In genomic region chr10:60380781-60381180, GRCh38 we compare ENCODE assay signal across 35 cellular contexts.
"Had no signal": no experiment of that assay in that cellular context is flagged by ENCODE, and none has a peak within 500 bp of the region (broad histone marks: within the 10 kb centered on the region; RNA-seq: fewer than 3 reads in every experiment).

No MANE protein-coding gene starts in this region.

- ATAC-seq: activated CD8-positive, alpha-beta T cell treated with anti-CD3 and anti-CD28 coated beads for 36 hours; activated naive CD4-positive, alpha-beta T cell treated with anti-CD3 and anti-CD28 coated beads, Interleukin-2, amount 50 U/mL, for 72 hours; activated T-cell treated with anti-CD3 and anti-CD28 coated beads, Interleukin-2, amount 50 U/mL, for 4 hours; activated T-cell treated with anti-CD3 and anti-CD28 coated beads, Interleukin-2, amount 50 U/mL, for 72 hours; activated T-helper 17 cell treated with anti-CD3 and anti-CD28 coated beads, Interleukin-2, amount 50 U/mL, for 72 hours; body of pancreas had no signal

- H3K4me1 Mint-ChIP-seq: activated naive CD8-positive, alpha-beta T cell treated with anti-CD3 and anti-CD28 coated beads for 36 hours had no signal

- H3K36me3 ChIP-seq: adrenal gland, brain microvascular endothelial cell, breast epithelium had no signal

- H3K27me3 ChIP-seq: adrenal gland, body of pancreas, brain microvascular endothelial cell, breast epithelium had no signal

- H3K4me3 Mint-ChIP-seq: activated B cell treated with CpG ODN at 0.5 μM for 24 hours; activated CD4-positive, alpha-beta memory T cell treated with anti-CD3 and anti-CD28 coated beads for 36 hours; activated CD4-positive, alpha-beta T cell treated with anti-CD3 and anti-CD28 coated beads, Interleukin-2, amount 10 ng/mL, durations not matched to agents 24 days and 14 days; activated CD8-positive, alpha-beta T cell treated with anti-CD3 and anti-CD28 coated beads for 36 hours; activated naive CD4-positive, alpha-beta T cell treated with anti-CD3 and anti-CD28 coated beads for 36 hours; activated naive CD8-positive, alpha-beta T cell treated with anti-CD3 and anti-CD28 coated beads for 36 hours; activated T-cell treated with anti-CD3 and anti-CD28 coated beads, Interleukin-2, amount 50 U/mL, for 4 hours; activated T-cell treated with anti-CD3 and anti-CD28 coated beads, Interleukin-2, amount 50 U/mL, for 72 hours; activated T-helper 1 cell treated with anti-CD3 and anti-CD28 coated beads, Interleukin-12 subunit alpha, Interleukin-12 subunit beta, Interleukin-2, Interleukin-4 antibody, amounts not matched to agents 30 ng/mL and 10 ng/mL and 1 ng/mL, durations not matched to agents 14 hours and 24 hours and 36 hours; activated T-helper 17 cell treated with anti-CD3 and anti-CD28 coated beads, Interleukin-2, amount 50 U/mL, for 72 hours; T-helper 1 cell treated with Interleukin-12 subunit alpha and Interleukin-12 subunit beta and Interleukin-4 antibody, amounts not matched to agents 30 μg/mL and 1 μg/mL, for 36 hours; T-helper 2 cell treated with Interferon-gamma antibody and Interleukin-4, amounts not matched to agents 5 μg/mL and 100 μg/mL, for 36 hours had no signal

- H3K27me3 Mint-ChIP-seq: activated B cell treated with CpG ODN at 0.5 μM for 24 hours; activated CD4-positive, alpha-beta memory T cell treated with anti-CD3 and anti-CD28 coated beads for 36 hours; activated CD4-positive, alpha-beta T cell treated with anti-CD3 and anti-CD28 coated beads, Interleukin-2, amount 10 ng/mL, durations not matched to agents 24 days and 14 days; activated naive CD8-positive, alpha-beta T cell treated with anti-CD3 and anti-CD28 coated beads for 36 hours; activated T-helper 17 cell treated with anti-CD3 and anti-CD28 coated beads, Interleukin-2, amount 50 U/mL, for 72 hours had no signal

- H3K36me3 Mint-ChIP-seq: activated CD4-positive, alpha-beta memory T cell treated with anti-CD3 and anti-CD28 coated beads for 36 hours; activated naive CD4-positive, alpha-beta T cell treated with anti-CD3 and anti-CD28 coated beads, Interleukin-2, amount 50 U/mL, for 72 hours; activated naive CD8-positive, alpha-beta T cell treated with anti-CD3 and anti-CD28 coated beads for 36 hours had no signal

- H3K4me1 ChIP-seq: body of pancreas, breast epithelium had no signal

- H3K9me3 Mint-ChIP-seq: activated B cell treated with CpG ODN at 0.5 μM for 24 hours; activated CD4-positive, alpha-beta memory T cell treated with anti-CD3 and anti-CD28 coated beads for 36 hours; activated CD4-positive, alpha-beta T cell treated with anti-CD3 and anti-CD28 coated beads, Interleukin-2, amount 10 ng/mL, durations not matched to agents 24 days and 14 days; activated CD8-positive, alpha-beta T cell treated with anti-CD3 and anti-CD28 coated beads for 36 hours; activated naive CD4-positive, alpha-beta T cell treated with anti-CD3 and anti-CD28 coated beads for 36 hours; activated naive CD4-positive, alpha-beta T cell treated with anti-CD3 and anti-CD28 coated beads, Interleukin-2, amount 50 U/mL, for 72 hours; activated naive CD8-positive, alpha-beta T cell treated with anti-CD3 and anti-CD28 coated beads for 36 hours; activated T-cell treated with anti-CD3 and anti-CD28 coated beads, Interleukin-2, amount 50 U/mL, for 4 hours; activated T-cell treated with anti-CD3 and anti-CD28 coated beads, Interleukin-2, amount 50 U/mL, for 72 hours; activated T-helper 1 cell treated with anti-CD3 and anti-CD28 coated beads, Interleukin-12 subunit alpha, Interleukin-12 subunit beta, Interleukin-2, Interleukin-4 antibody, amounts not matched to agents 30 ng/mL and 10 ng/mL and 1 ng/mL, durations not matched to agents 14 hours and 24 hours and 36 hours; T-helper 1 cell treated with Interleukin-12 subunit alpha and Interleukin-12 subunit beta and Interleukin-4 antibody, amounts not matched to agents 30 μg/mL and 1 μg/mL, for 36 hours; T-helper 2 cell treated with Interferon-gamma antibody and Interleukin-4, amounts not matched to agents 5 μg/mL and 100 μg/mL, for 36 hours had no signal

- H3K27ac ChIP-seq: adrenal gland, body of pancreas, brain microvascular endothelial cell, breast epithelium, VCaP had no signal

- H3K4me3 ChIP-seq: adrenal gland, body of pancreas, breast epithelium had no signal

- DNase-seq: activated B cell treated with CpG ODN at 0.5 μM for 24 hours; activated CD4-positive, alpha-beta memory T cell treated with anti-CD3 and anti-CD28 coated beads for 36 hours; activated CD4-positive, alpha-beta T cell treated with anti-CD3 and anti-CD28 coated beads for 4 hours; activated CD4-positive, alpha-beta T cell treated with anti-CD3 and anti-CD28 coated beads, Interleukin-2, amount 10 ng/mL, durations not matched to agents 24 days and 14 days; activated CD4-positive, alpha-beta T cell treated with anti-CD3 and anti-CD28 coated beads, Interleukin-2, amount 50 U/mL, for 1 hour; activated CD4-positive, alpha-beta T cell treated with anti-CD3 and anti-CD28 coated beads, Interleukin-2, amount 50 U/mL, for 4 hours; activated CD4-positive, CD25-positive, alpha-beta regulatory T cell treated with anti-CD3 and anti-CD28 coated beads, Interleukin-2, amount 50 U/mL, for 72 hours; activated CD8-positive, alpha-beta memory T cell treated with anti-CD3 and anti-CD28 coated beads, Interleukin-2, amount 50 U/mL, for 4 hours; activated CD8-positive, alpha-beta T cell treated with anti-CD3 and anti-CD28 coated beads for 36 hours; activated effector memory CD4-positive, alpha-beta T cell treated with anti-CD3 and anti-CD28 coated beads, Interleukin-2, amount 50 U/mL, for 16 hours; activated gamma-delta T cell treated with Interleukin-2 at 50 U/mL for 16 hours; activated naive CD4-positive, alpha-beta T cell; activated naive CD4-positive, alpha-beta T cell treated with anti-CD3 and anti-CD28 coated beads for 36 hours; activated naive CD4-positive, alpha-beta T cell treated with anti-CD3 and anti-CD28 coated beads, Interleukin-2, amount 50 U/mL, for 16 hours; activated naive CD8-positive, alpha-beta T cell treated with anti-CD3 and anti-CD28 coated beads for 36 hours; activated T-cell treated with anti-CD3 and anti-CD28 coated beads for 4 hours; activated T-cell treated with anti-CD3 and anti-CD28 coated beads, Interleukin-2, amount 50 U/mL, for 1 hour; activated T-cell treated with anti-CD3 and anti-CD28 coated beads, Interleukin-2, amount 50 U/mL, for 4 hours; activated T-cell treated with anti-CD3 and anti-CD28 coated beads, Interleukin-2, amount 50 U/mL, for 72 hours; adrenal gland; amniotic stem cell; aorta; body of pancreas; brain microvascular endothelial cell; central memory CD4-positive, alpha-beta T cell; cerebellar nuclear complex; T-helper 2 cell; T-helper 9 cell had no signal

- H3K27ac Mint-ChIP-seq: activated B cell treated with CpG ODN at 0.5 μM for 24 hours; activated CD4-positive, alpha-beta memory T cell treated with anti-CD3 and anti-CD28 coated beads for 36 hours; activated CD4-positive, alpha-beta T cell treated with anti-CD3 and anti-CD28 coated beads, Interleukin-2, amount 10 ng/mL, durations not matched to agents 24 days and 14 days; activated CD8-positive, alpha-beta T cell treated with anti-CD3 and anti-CD28 coated beads for 36 hours; activated naive CD4-positive, alpha-beta T cell treated with anti-CD3 and anti-CD28 coated beads for 36 hours; activated naive CD4-positive, alpha-beta T cell treated with anti-CD3 and anti-CD28 coated beads, Interleukin-2, amount 50 U/mL, for 72 hours; activated naive CD8-positive, alpha-beta T cell treated with anti-CD3 and anti-CD28 coated beads for 36 hours; activated T-cell treated with anti-CD3 and anti-CD28 coated beads, Interleukin-2, amount 50 U/mL, for 72 hours; activated T-helper 1 cell treated with anti-CD3 and anti-CD28 coated beads, Interleukin-12 subunit alpha, Interleukin-12 subunit beta, Interleukin-2, Interleukin-4 antibody, amounts not matched to agents 30 ng/mL and 10 ng/mL and 1 ng/mL, durations not matched to agents 14 hours and 24 hours and 36 hours; activated T-helper 17 cell treated with anti-CD3 and anti-CD28 coated beads, Interleukin-2, amount 50 U/mL, for 72 hours; T-helper 1 cell treated with Interleukin-12 subunit alpha and Interleukin-12 subunit beta and Interleukin-4 antibody, amounts not matched to agents 30 μg/mL and 1 μg/mL, for 36 hours; T-helper 2 cell treated with Interferon-gamma antibody and Interleukin-4, amounts not matched to agents 5 μg/mL and 100 μg/mL, for 36 hours had no signal

- H3K9me3 ChIP-seq: adrenal gland, body of pancreas, breast epithelium had no signal
